21 cellular contexts compared by ENCODE assay signal in genomic region chr9:84339523-84339922, GRCh38. TPM values are rescaled to one million over a fixed set of nuclear protein-coding genes. Genes with fewer than 3 reads are reported as not detected.
A peak's percentile ranks its signal among the peaks of the same experiment; 100 is the strongest.
DNase-seq lines count a peak whose midpoint lies in the region; ATAC-seq and TF ChIP-seq lines count a peak whose summit lies in the region.
"Had no signal": no experiment of that assay in that cellular context is flagged by ENCODE, and none has a peak within 500 bp of the region (broad histone marks: within the 10 kb centered on the region; RNA-seq: fewer than 3 reads in every experiment).

No MANE protein-coding gene starts in this region.

- no peak for ATAC-seq in body of pancreas
- ATAC-seq in left cardiac atrium = peak; percentile 6 to 9
- ATAC-seq: naive thymus-derived CD4-positive, alpha-beta T cell had no signal

- H3K4me3 Mint-ChIP-seq in osteocyte (ENCODE audit: unreplicated experiment) = no peak overlapping the region
- H3K4me3 Mint-ChIP-seq: activated naive CD8-positive, alpha-beta T cell; activated T-helper 1 cell treated with anti-CD3 and anti-CD28 coated beads, Interleukin-12 subunit alpha, Interleukin-12 subunit beta, Interleukin-2, Interleukin-4 antibody, amounts not matched to agents 30 ng/mL and 10 ng/mL and 1 ng/mL, durations not matched to agents 14 hours and 24 hours and 36 hours; CD4-positive, alpha-beta memory T cell; memory B cell; naive thymus-derived CD4-positive, alpha-beta T cell had no signal

- DNase-seq in M059J (ENCODE audit: low read depth) (peak; percentile 61), body of pancreas (no peak), left cardiac atrium (no peak), osteocyte (ENCODE audit: extremely low spot score, unreplicated experiment) (peak; percentile 38), NCI-H146 (lab: John Stamatoyannopoulos, UW) (no peak), NCI-H2227 (lab: John Stamatoyannopoulos, UW; ENCODE audit: unreplicated experiment) (no peak), NOMO-1 (lab: John Stamatoyannopoulos, UW; ENCODE audit: unreplicated experiment in 2 of 2) (no peak)
- DNase-seq: activated CD4-positive, alpha-beta T cell treated with anti-CD3 and anti-CD28 coated beads for 1 hour; CD4-positive, alpha-beta memory T cell; effector memory CD4-positive, alpha-beta T cell; naive thymus-derived CD4-positive, alpha-beta T cell; NCI-H187; NCI-H446; stimulated activated CD4-positive, alpha-beta T cell treated with anti-CD3 and anti-CD28 coated beads, Interleukin-2, amount 100 ng/mL, for 24 hours; stimulated activated naive CD4-positive, alpha-beta T cell had no signal

- H3K36me3 ChIP-seq in body of pancreas (replicated peaks in 1 of 2; ENCODE audit: insufficient read depth in 1 of 2, low read depth in 2 of 2) = no peaks in the 10 kb centered on the region
- H3K36me3 ChIP-seq: tibial nerve had no signal

- no peak overlapping the region for H3K4me3 ChIP-seq in body of pancreas
- H3K4me3 ChIP-seq: hepatocyte, tibial nerve had no signal

- H3K27ac Mint-ChIP-seq in osteocyte (ENCODE audit: unreplicated experiment) = no peak overlapping the region
- H3K27ac Mint-ChIP-seq: activated naive CD8-positive, alpha-beta T cell; activated T-helper 1 cell treated with anti-CD3 and anti-CD28 coated beads, Interleukin-12 subunit alpha, Interleukin-12 subunit beta, Interleukin-2, Interleukin-4 antibody, amounts not matched to agents 30 ng/mL and 10 ng/mL and 1 ng/mL, durations not matched to agents 14 hours and 24 hours and 36 hours; CD4-positive, alpha-beta memory T cell; memory B cell; naive thymus-derived CD4-positive, alpha-beta T cell had no signal

- intact Hi-C loops in body of pancreas (cut with DNase I) (no loop called here), left cardiac atrium (cut with DNase I) (no loop called here)

- H3K36me3 Mint-ChIP-seq in osteocyte (ENCODE audit: unreplicated experiment) = no peaks in the 10 kb centered on the region
- H3K36me3 Mint-ChIP-seq: activated naive CD8-positive, alpha-beta T cell; CD4-positive, alpha-beta memory T cell; memory B cell; naive thymus-derived CD4-positive, alpha-beta T cell had no signal

- no peak for TF ChIP-seq POLR2A in body of pancreas (IDR thresholded peaks at IDR 0.05)

- H3K27ac ChIP-seq in body of pancreas = peak overlapping the region in 3 of 4 donors; percentile 68 to 82 (median 77)
- H3K27ac ChIP-seq: parathyroid adenoma, tibial nerve had no signal

- H3K27me3 Mint-ChIP-seq in osteocyte (ENCODE audit: unreplicated experiment) = no peaks in the 10 kb centered on the region
- H3K27me3 Mint-ChIP-seq: activated naive CD8-positive, alpha-beta T cell had no signal

- H3K4me1 ChIP-seq in body of pancreas = no peaks in the 10 kb centered on the region
- H3K4me1 ChIP-seq: parathyroid adenoma, tibial nerve had no signal

- WGBS in body of pancreas, 2 donors = 61 to 67% methylated on average over 4 of the region's 4 CpGs

- H3K9me3 Mint-ChIP-seq in osteocyte (ENCODE audit: unreplicated experiment) = no peaks in the 10 kb centered on the region
- H3K9me3 Mint-ChIP-seq: activated T-helper 1 cell treated with anti-CD3 and anti-CD28 coated beads, Interleukin-12 subunit alpha, Interleukin-12 subunit beta, Interleukin-2, Interleukin-4 antibody, amounts not matched to agents 30 ng/mL and 10 ng/mL and 1 ng/mL, durations not matched to agents 14 hours and 24 hours and 36 hours; memory B cell had no signal

- TF ChIP-seq CTCF in body of pancreas (IDR thresholded peaks at IDR 0.05) = no peak
- TF ChIP-seq CTCF in osteocyte (IDR thresholded peaks at IDR 0.05) = no peak

- H3K9me3 ChIP-seq in body of pancreas = no peaks in the 10 kb centered on the region
- H3K9me3 ChIP-seq: tibial nerve had no signal

- H3K27me3 ChIP-seq in body of pancreas = no peaks in the 10 kb centered on the region
- H3K27me3 ChIP-seq: hepatocyte, tibial nerve had no signal

- H3K4me1 Mint-ChIP-seq in osteocyte (ENCODE audit: unreplicated experiment) = peaks cover 24% of the 10 kb centered on the region
- H3K4me1 Mint-ChIP-seq: CD4-positive, alpha-beta memory T cell; memory B cell; naive thymus-derived CD4-positive, alpha-beta T cell had no signal

RNA-seq across cellular contexts. Expression of gene SLC28A3, which starts 1.0 kb away (rescaled TPM):
- 0.42 and 0.67 TPM in 2 replicates for total RNA-seq in M059J (2014; rRNA removed; shearing (Covaris generic))
- total RNA-seq in body of pancreas (1 to 10 TPM; 4.3 to 8.0 TPM), left cardiac atrium (1 to 10 TPM in 1 of 2 donors, under 1 TPM in 1; 0.63 to 1.2 TPM), osteocyte (not detected in 2 replicates)
- total RNA-seq: CD4-positive, alpha-beta memory T cell had no signal

Comparison
In these comparisons a context has a peak if more than half of its experiments do, and no peak if none do; other contexts are left out.
1. DNase-seq: peak in M059J (single experiment) and osteocyte (single experiment); none in body of pancreas (0 of 4), left cardiac atrium (single experiment), NCI-H146 (single experiment), NCI-H2227 (single experiment) and NOMO-1 (0 of 2).